In the genomic region with DNA sequence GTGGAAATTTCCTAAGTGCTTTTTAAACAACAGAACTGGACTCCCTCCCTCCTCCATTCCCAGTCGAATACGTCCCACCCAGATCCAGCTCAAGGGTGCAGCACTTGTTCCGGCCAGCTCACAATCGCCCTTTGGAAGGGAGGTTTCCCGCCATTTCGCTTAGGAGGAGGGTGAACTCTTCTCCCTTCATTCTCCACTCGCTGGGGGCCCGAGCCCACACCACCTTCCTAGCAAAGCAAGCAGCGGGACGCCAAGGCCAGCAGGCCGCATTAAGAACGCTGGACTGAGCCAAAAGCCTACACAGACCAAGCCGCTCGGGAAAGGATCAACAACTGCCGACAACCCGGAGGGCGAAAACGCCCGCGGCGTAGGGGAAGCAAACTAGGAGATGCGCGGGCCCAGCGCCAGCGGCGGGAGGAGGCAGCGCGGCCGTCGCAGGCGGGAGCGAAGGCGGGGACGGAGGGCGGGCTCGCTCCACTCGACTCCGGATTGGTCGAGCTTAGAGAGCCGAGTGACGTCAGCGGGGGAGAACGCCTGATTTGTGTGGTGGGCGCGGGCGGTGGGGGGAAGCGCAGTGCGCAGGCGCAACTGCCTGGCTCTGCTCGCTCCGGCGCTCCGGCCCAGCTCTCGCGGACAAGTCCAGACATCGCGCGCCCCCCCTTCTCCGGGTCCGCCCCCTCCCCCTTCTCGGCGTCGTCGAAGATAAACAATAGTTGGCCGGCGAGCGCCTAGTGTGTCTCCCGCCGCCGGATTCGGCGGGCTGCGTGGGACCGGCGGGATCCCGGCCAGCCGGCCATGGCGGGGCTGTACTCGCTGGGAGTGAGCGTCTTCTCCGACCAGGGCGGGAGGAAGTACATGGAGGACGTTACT, we compare ENCODE assay signal across 8 cellular contexts.
DNase-seq lines count a peak whose midpoint lies in the region; ATAC-seq lines count a peak whose summit lies in the region.

A gene (plus strand): TSS at position 574 of the 870 bp plus-strand sequence. CDS start 222 bp downstream, at position 796.

- H4K20me1 ChIP-seq in BLaER1 treated with 17β-estradiol and CSF1 and Interleukin-3, amounts not matched to agents 10 nM and 100 nM = peaks cover 37 to 47% (median 45%) of the 10 kb centered on the region in 11 experiments

- peaks cover 0 to 8% (median 3%) of the 10 kb centered on the region in 11 experiments; a peak in 4 of 22 replicates for H3K36me3 ChIP-seq in BLaER1 treated with 17β-estradiol and CSF1 and Interleukin-3, amounts not matched to agents 10 nM and 100 nM

- H3K27ac ChIP-seq in BLaER1 treated with 17β-estradiol and CSF1 and Interleukin-3, amounts not matched to agents 10 nM and 100 nM = peak within 1 kb of the TSS; percentile 89 to 98 (median 95)
- H3K27ac ChIP-seq in cingulate gyrus (ENCODE audit: low read depth, low read length) = peak within 1 kb of the TSS; percentile 100

- no peaks in the 10 kb centered on the region for H3K9me3 ChIP-seq in BLaER1 treated with 17β-estradiol and CSF1 and Interleukin-3, amounts not matched to agents 10 nM and 100 nM (replicated peaks in 1 of 11)

- DNase-seq in NCI-H526 (lab: John Stamatoyannopoulos, UW) (peak; percentile 97 to 99), kidney tubule cell (ENCODE audit: low spot score) (peak; percentile 99)
- DNase-seq in activated CD4-positive, alpha-beta T cell treated with anti-CD3 and anti-CD28 coated beads for 48 hours = peak; percentile 99
- DNase-seq in stimulated activated CD4-positive, alpha-beta T cell treated with anti-CD3 and anti-CD28 coated beads, Interleukin-1b, Interleukin-23, amount 100 ng/mL, for 1 hour (ENCODE audit: low read depth in 2 of 2) = peak; percentile 94

- H3K4me1 ChIP-seq in BLaER1 treated with 17β-estradiol and CSF1 and Interleukin-3, amounts not matched to agents 10 nM and 100 nM = peaks cover 35 to 57% (median 48%) of the 10 kb centered on the region in 10 experiments

- peak within 1 kb of the TSS; percentile 94 to 99 (median 97) for H3K9ac ChIP-seq in BLaER1 treated with 17β-estradiol and CSF1 and Interleukin-3, amounts not matched to agents 10 nM and 100 nM

- ATAC-seq in GM19328 (IDR thresholded peaks at IDR 0.05; ENCODE audit: unreplicated experiment) = peak; percentile 89
- peak; percentile 68 for ATAC-seq in HG03469 (IDR thresholded peaks at IDR 0.05; ENCODE audit: unreplicated experiment)

- H3K4me3 ChIP-seq in BLaER1 treated with 17β-estradiol and CSF1 and Interleukin-3, amounts not matched to agents 10 nM and 100 nM = peak within 1 kb of the TSS; percentile 87 to 99 (median 96)

- H3K4me2 ChIP-seq in BLaER1 treated with 17β-estradiol and CSF1 and Interleukin-3, amounts not matched to agents 10 nM and 100 nM = peak within 1 kb of the TSS; percentile 86 to 97 (median 92)

- no peaks in the 10 kb centered on the region for H3K27me3 ChIP-seq in BLaER1 treated with 17β-estradiol and CSF1 and Interleukin-3, amounts not matched to agents 10 nM and 100 nM

Comparison
In these comparisons a context has a peak if more than half of its experiments do, and no peak if none do; other contexts are left out.
1. Peak in every context shown above with its lines: DNase-seq, ATAC-seq, H3K4me3 ChIP-seq and H3K27ac ChIP-seq.